10 cellular contexts compared by ENCODE assay signal in the genomic region with DNA sequence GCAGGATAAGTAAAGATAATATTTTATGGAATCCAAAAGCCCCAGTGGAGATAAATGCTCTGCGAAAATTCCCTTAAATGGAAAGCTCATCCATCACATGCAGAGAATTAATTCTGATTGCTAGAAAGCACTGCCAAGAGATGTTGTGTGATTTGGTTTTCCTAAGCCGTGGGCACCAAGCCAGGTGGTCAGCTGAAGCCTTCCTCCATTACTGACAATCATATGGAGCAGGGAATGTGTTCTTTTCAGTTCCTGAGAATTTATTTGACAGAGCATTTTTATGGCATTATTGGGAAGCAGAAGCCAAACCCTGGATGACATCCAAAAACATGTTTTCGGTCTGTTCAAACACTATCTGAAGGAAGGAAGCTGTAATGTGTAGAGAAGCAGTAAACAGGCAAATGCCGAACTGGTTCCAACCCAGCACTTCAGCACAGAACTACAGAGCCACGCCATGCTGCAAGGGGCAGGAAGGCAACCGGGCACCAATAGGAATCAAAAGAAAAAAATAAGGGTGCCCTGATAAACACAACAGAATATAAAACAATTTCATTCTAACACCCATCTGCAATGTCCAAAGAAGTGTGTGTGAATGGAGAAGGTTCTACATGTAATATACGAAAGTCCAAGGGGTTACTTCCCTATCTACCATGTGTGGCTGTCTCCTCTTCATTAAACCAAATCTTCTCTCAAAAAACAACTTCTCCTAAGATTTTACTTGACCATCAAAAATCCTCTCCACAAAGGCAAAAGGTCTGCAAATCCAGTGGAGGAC. TPM values are rescaled to one million over a fixed set of nuclear protein-coding genes. Genes with fewer than 3 reads are reported as not detected.
DNase-seq lines count a peak whose midpoint lies in the region; ATAC-seq and TF ChIP-seq lines count a peak whose summit lies in the region.
"Had no signal": no experiment of that assay in that cellular context is flagged by ENCODE, and none has a peak within 500 bp of the region (broad histone marks: within the 10 kb centered on the region; RNA-seq: fewer than 3 reads in every experiment).

No MANE protein-coding gene starts in this region.

- H3K4me3 ChIP-seq in choroid plexus epithelial cell (ENCODE audit: low read depth, low read length) = no peak overlapping the region
- H3K4me3 ChIP-seq in right lobe of liver = no peak overlapping the region
- no peak overlapping the region for H3K4me3 ChIP-seq in vagina

- H3K9me3 ChIP-seq in right lobe of liver = no peaks in the 10 kb centered on the region
- H3K9me3 ChIP-seq in vagina = no peaks in the 10 kb centered on the region

- peak overlapping the region in 2 of 3 donors; percentile 0 to 20 for H3K27ac ChIP-seq in right lobe of liver
- peak overlapping the region; percentile 38 for H3K27ac ChIP-seq in vagina

- 32% methylated on average over 7 of the region's 7 CpGs for WGBS in right lobe of liver (ENCODE audit: insufficient coverage, low coverage, low lambda C conversion rate, missing lambda C conversion rate)

- H3K4me1 ChIP-seq in right lobe of liver (peaks cover 0 to 12% (median 0%) of the 10 kb centered on the region in 4 donors), vagina (peaks cover 34% of the 10 kb centered on the region)

- intact Hi-C loops in right lobe of liver (cut with DNase I) = no loop called here
- intact Hi-C loops in vagina (cut with DNase I) = no loop called here

- DNase-seq in NOMO-1 treated with DMSO at 0.1 percent for 48 hours (lab: John Stamatoyannopoulos, UW; ENCODE audit: unreplicated experiment) = peak; percentile 12
- no peak for DNase-seq in NOMO-1 treated with dmso at 0.1 percent for 144 hours (lab: John Stamatoyannopoulos, UW; ENCODE audit: unreplicated experiment)
- DNase-seq in choroid plexus epithelial cell (ENCODE audit: low read depth) = peak; percentile 63
- peak in 2 of 3 donors; percentile 54 to 62 for DNase-seq in right lobe of liver
- no peak for DNase-seq in vagina (ENCODE audit: extremely low spot score in 2 of 2)
- DNase-seq in GM19238 (ENCODE audit: insufficient read length, low spot score) = no peak
- no peak for DNase-seq in NCI-H1436 (lab: John Stamatoyannopoulos, UW)
- DNase-seq: naive B cell, NCI-H187 treated with DMSO at 0.1 percent for 48 hours had no signal

- H3K36me3 ChIP-seq in right lobe of liver (no peaks in the 10 kb centered on the region), vagina (no peaks in the 10 kb centered on the region)

- TF ChIP-seq CTCF in choroid plexus epithelial cell (conservative IDR thresholded peaks at IDR 0.05; ENCODE audit: low read depth, low read length) (no peak), right lobe of liver (IDR thresholded peaks at IDR 0.05) (no peak), vagina (IDR thresholded peaks at IDR 0.05) (no peak)

- H3K27me3 ChIP-seq in right lobe of liver = no peaks in the 10 kb centered on the region
- no peaks in the 10 kb centered on the region for H3K27me3 ChIP-seq in vagina

- ATAC-seq in right lobe of liver = peak; percentile 79 to 87 (median 83)
- ATAC-seq in HG02798 (IDR thresholded peaks at IDR 0.05; ENCODE audit: poor library complexity, unreplicated experiment) = no peak

- TF ChIP-seq POLR2A in right lobe of liver (IDR thresholded peaks at IDR 0.05) (no peak), vagina (IDR thresholded peaks at IDR 0.05) (no peak)

RNA-seq across cellular contexts. Expression of gene ARSB, which starts 12.3 kb away (rescaled TPM):
- total RNA-seq in right lobe of liver = 10 to 100 TPM in 1 of 6 experiments, 1 to 10 TPM in 5; 5.0 to 11.7 (median 8.7) TPM
- total RNA-seq in vagina = 12.3 TPM

Comparison
In these comparisons a context has a peak if more than half of its experiments do, and no peak if none do; other contexts are left out.
1. DNase-seq: peak in NOMO-1 treated with DMSO at 0.1 percent for 48 hours (single experiment), choroid plexus epithelial cell (single experiment) and right lobe of liver (2 of 3); none in NOMO-1 treated with dmso at 0.1 percent for 144 hours (single experiment), vagina (0 of 2), GM19238 (single experiment) and NCI-H1436 (single experiment).